In genomic region chr14:100191584-100192249, GRCh38 we compare ENCODE assay signal across 9 cellular contexts. TPM values are rescaled to one million over a fixed set of nuclear protein-coding genes. Genes with fewer than 3 reads are reported as not detected.
DNase-seq lines count a peak whose midpoint lies in the region; ATAC-seq and TF ChIP-seq lines count a peak whose summit lies in the region.
"Had no signal": no experiment of that assay in that cellular context is flagged by ENCODE, and none has a peak within 500 bp of the region (broad histone marks: within the 10 kb centered on the region; RNA-seq: fewer than 3 reads in every experiment).

No MANE protein-coding gene starts in this region.

- H3K27me3 ChIP-seq in lung (ENCODE audit: control insufficient read depth, insufficient read depth) (no peaks in the 10 kb centered on the region), tibial artery (no peaks in the 10 kb centered on the region)

- peak overlapping the region; percentile 18 to 80 for H3K4me3 Mint-ChIP-seq in activated T-cell treated with anti-CD3 and anti-CD28 coated beads, Interleukin-2, amount 50 U/mL, for 72 hours
- H3K4me3 Mint-ChIP-seq in activated naive CD8-positive, alpha-beta T cell treated with anti-CD3 and anti-CD28 coated beads for 36 hours, result peak overlapping the region; percentile 77

- WGBS in lung, 2 donors, result 66 to 81% methylated on average over 14 of the region's 14 CpGs

- no peaks in the 10 kb centered on the region for H3K36me3 Mint-ChIP-seq in activated T-cell treated with anti-CD3 and anti-CD28 coated beads, Interleukin-2, amount 50 U/mL, for 72 hours (ENCODE audit: insufficient read depth in 2 of 2)
- no peaks in the 10 kb centered on the region for H3K36me3 Mint-ChIP-seq in activated naive CD8-positive, alpha-beta T cell treated with anti-CD3 and anti-CD28 coated beads for 36 hours

- peak overlapping the region; percentile 54 for H3K27ac Mint-ChIP-seq in activated T-cell treated with anti-CD3 and anti-CD28 coated beads, Interleukin-2, amount 50 U/mL, for 72 hours
- H3K27ac Mint-ChIP-seq in activated naive CD8-positive, alpha-beta T cell treated with anti-CD3 and anti-CD28 coated beads for 36 hours, result peak overlapping the region; percentile 85

- H3K36me3 ChIP-seq in lung (ENCODE audit: control insufficient read depth in 2 of 2, insufficient read depth in 2 of 2, low read length in 2 of 2), result no peaks in the 10 kb centered on the region
- no peaks in the 10 kb centered on the region for H3K36me3 ChIP-seq in tibial artery

- H3K4me3 ChIP-seq in lung (no peak overlapping the region), tibial artery (peak overlapping the region; percentile 51 to 57)

- no peaks in the 10 kb centered on the region for H3K27me3 Mint-ChIP-seq in activated T-cell treated with anti-CD3 and anti-CD28 coated beads, Interleukin-2, amount 50 U/mL, for 72 hours (ENCODE audit: low read depth)
- H3K27me3 Mint-ChIP-seq in activated naive CD8-positive, alpha-beta T cell treated with anti-CD3 and anti-CD28 coated beads for 36 hours, result no peaks in the 10 kb centered on the region

- H3K4me1 ChIP-seq in lung (ENCODE audit: control insufficient read depth in 2 of 2, insufficient read depth in 2 of 2, low read length in 2 of 2) (peaks cover 0 to 7% of the 10 kb centered on the region in 2 donors), tibial artery (peaks cover 0 to 15% (median 9%) of the 10 kb centered on the region in 4 donors)

- H3K9me3 ChIP-seq in lung (ENCODE audit: control insufficient read depth in 2 of 2, insufficient read depth in 1 of 2, low read length in 1 of 2) (no peaks in the 10 kb centered on the region), tibial artery (no peaks in the 10 kb centered on the region)

- H3K27ac ChIP-seq in lung (ENCODE audit: low read depth in 1 of 2, low read length in 1 of 2), result peak overlapping the region; percentile 88 to 98
- H3K27ac ChIP-seq in tibial artery, result peak overlapping the region; percentile 87 to 95

- intact Hi-C loops in tibial artery (cut with DNase I; ENCODE audit: low total_unique reads), result loop anchor here (5.0 to 10.0 kb wide), 2 partner anchors 87 to 209 kb away; no protein-coding TSS in a partner anchor

- DNase-seq in activated T-cell treated with anti-CD3 and anti-CD28 coated beads, Interleukin-2, amount 50 U/mL, for 72 hours, result no peak
- DNase-seq in activated T-cell treated with anti-CD3 and anti-CD28 coated beads for 4 hours, result no peak
- DNase-seq in activated naive CD8-positive, alpha-beta T cell treated with anti-CD3 and anti-CD28 coated beads for 36 hours, result no peak
- DNase-seq in lung (ENCODE audit: low spot score), result no peak
- no peak for DNase-seq in tibial artery
- DNase-seq: activated CD4-positive, alpha-beta T cell treated with anti-CD3 and anti-CD28 coated beads for 4 hours had no signal

- peaks cover 11% of the 10 kb centered on the region for H3K4me1 Mint-ChIP-seq in activated T-cell treated with anti-CD3 and anti-CD28 coated beads, Interleukin-2, amount 50 U/mL, for 72 hours (ENCODE audit: low read depth)
- H3K4me1 Mint-ChIP-seq in activated naive CD8-positive, alpha-beta T cell treated with anti-CD3 and anti-CD28 coated beads for 36 hours, result peaks cover 10% of the 10 kb centered on the region

- H3K9me3 Mint-ChIP-seq in activated T-cell treated with anti-CD3 and anti-CD28 coated beads, Interleukin-2, amount 50 U/mL, for 72 hours, result no peaks in the 10 kb centered on the region
- H3K9me3 Mint-ChIP-seq in activated naive CD8-positive, alpha-beta T cell treated with anti-CD3 and anti-CD28 coated beads for 36 hours, result no peaks in the 10 kb centered on the region

- no peak for TF ChIP-seq CTCF in lung (IDR thresholded peaks at IDR 0.05; ENCODE audit: control extremely low read depth, extremely low read depth)
- no peak for TF ChIP-seq CTCF in tibial artery (IDR thresholded peaks at IDR 0.05)

- no peak for ATAC-seq in activated T-cell treated with anti-CD3 and anti-CD28 coated beads, Interleukin-2, amount 50 U/mL, for 72 hours (replicated peaks in 1 of 2)
- ATAC-seq in lung (ENCODE audit: insufficient read depth, low FRiP score) (no peak), GM19395 (IDR thresholded peaks at IDR 0.05; ENCODE audit: unreplicated experiment) (no peak), GM21381 (IDR thresholded peaks at IDR 0.05; ENCODE audit: unreplicated experiment) (no peak), HG03432 (IDR thresholded peaks at IDR 0.05; ENCODE audit: unreplicated experiment) (no peak)

RNA-seq across cellular contexts. Expression of gene DEGS2, which starts 32.3 kb away (rescaled TPM):
- total RNA-seq in activated T-cell treated with anti-CD3 and anti-CD28 coated beads, Interleukin-2, amount 50 U/mL, for 72 hours, result 1 to 10 TPM; 1.8 to 4.2 TPM
- total RNA-seq in activated naive CD8-positive, alpha-beta T cell treated with anti-CD3 and anti-CD28 coated beads for 36 hours, result 1 to 10 TPM; 1.6 to 1.8 TPM
- total RNA-seq in lung, result 1 to 10 TPM; 5.2 to 7.4 TPM
- 1 to 10 TPM; 3.6 to 6.2 TPM for polyA plus RNA-seq in lung

RNA-seq across cellular contexts. Expression of gene YY1, which starts 47.2 kb away (rescaled TPM):
- 10 to 100 TPM; 93.0 to 99.8 TPM for total RNA-seq in activated T-cell treated with anti-CD3 and anti-CD28 coated beads, Interleukin-2, amount 50 U/mL, for 72 hours
- 100 to 1,000 TPM; 109 to 119 TPM for total RNA-seq in activated naive CD8-positive, alpha-beta T cell treated with anti-CD3 and anti-CD28 coated beads for 36 hours
- total RNA-seq in lung, result 10 to 100 TPM; 42.1 to 62.9 TPM
- polyA plus RNA-seq in lung, result 10 to 100 TPM; 22.9 to 27.0 TPM
